ENCODE assay signal across 32 cellular contexts in the genomic region with DNA sequence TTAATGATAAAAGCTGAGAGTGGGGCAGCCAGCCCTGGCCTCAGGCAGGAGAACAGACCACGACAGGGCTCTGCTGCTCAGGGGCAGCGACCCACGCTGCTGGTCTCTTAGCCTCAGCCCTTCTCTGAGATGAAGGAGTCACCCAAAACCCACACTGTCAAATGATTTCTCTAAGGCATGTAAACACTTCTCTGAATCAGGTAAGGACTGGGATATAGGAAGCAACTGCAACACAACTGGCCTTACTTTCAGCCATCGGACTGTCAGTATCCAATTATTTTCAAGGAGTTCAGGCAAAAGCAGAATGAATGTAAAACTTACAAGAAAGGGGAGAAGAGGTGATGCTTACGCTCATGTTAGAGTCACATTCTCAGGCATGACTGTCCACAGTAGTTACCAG. TPM values are rescaled to one million over a fixed set of nuclear protein-coding genes. Genes with fewer than 3 reads are reported as not detected.
"Had no signal": no experiment of that assay in that cellular context is flagged by ENCODE, and none has a peak within 500 bp of the region (broad histone marks: within the 10 kb centered on the region; RNA-seq: fewer than 3 reads in every experiment).

No MANE protein-coding gene starts in this region.

- H3K4me2 ChIP-seq: neural progenitor cell, smooth muscle cell had no signal

- H3K36me3 ChIP-seq: ovary had no signal

- DNase-seq: naive thymus-derived CD4-positive, alpha-beta T cell; occipital lobe; ovary; posterior cingulate gyrus; psoas muscle; right cardiac atrium; spleen; stimulated activated CD4-positive, alpha-beta T cell treated with anti-CD3 and anti-CD28 coated beads, Interleukin-12 subunit alpha, Interleukin-12 subunit beta, amount 100 ng/mL, for 4 hours; stimulated activated CD4-positive, alpha-beta T cell treated with anti-CD3 and anti-CD28 coated beads, Interleukin-1b, Interleukin-23, amount 100 ng/mL, for 48 hours; stimulated activated CD4-positive, alpha-beta T cell treated with anti-CD3 and anti-CD28 coated beads, Interleukin-4, amount 100 ng/mL, for 1 hour; stimulated activated CD4-positive, alpha-beta T cell treated with anti-CD3 and anti-CD28 coated beads, Interleukin-4, amount 100 ng/mL, for 4 hours; stimulated activated naive B cell treated with anti-CD40 and anti-IgM and Interleukin-4, amounts not matched to agents 10 μg/mL and 1 μg/mL and 100 μg/mL, for 72 hours; stimulated activated naive CD4-positive, alpha-beta T cell treated with Interleukin-2 at 50 U/mL for 16 hours; stomach; thyroid gland; trophoblast cell had no signal

- H3K79me2 ChIP-seq: parathyroid adenoma had no signal

- FAIRE-seq: urothelium cell line had no signal

- H3K27ac ChIP-seq: neural progenitor cell, ovary, parathyroid adenoma, psoas muscle, skin epidermis, spleen, stomach, thoracic aorta, thyroid gland, tibial nerve, upper lobe of left lung, vagina had no signal

- H3K27me3 Mint-ChIP-seq: naive thymus-derived CD4-positive, alpha-beta T cell; progenitor cell of endocrine pancreas; stimulated activated naive B cell treated with anti-CD40 and anti-IgM and Interleukin-4, amounts not matched to agents 10 μg/mL and 1 μg/mL and 100 μg/mL, for 72 hours; stimulated activated naive CD8-positive, alpha-beta T cell treated with anti-CD3 and anti-CD28 coated beads, Interleukin-15, Interleukin-2, amounts not matched to agents 100 ng/mL and 50 ng/mL, for 24 hours had no signal

- H3K9me3 Mint-ChIP-seq: naive thymus-derived CD4-positive, alpha-beta T cell; nephron; neural progenitor cell; stimulated activated effector memory CD8-positive, alpha-beta T cell treated with anti-CD3 and anti-CD28 coated beads, Interleukin-12 subunit alpha, Interleukin-12 subunit beta, amount 100 ng/mL, for 72 hours; stimulated activated naive B cell treated with anti-CD40 and anti-IgM and Interleukin-4, amounts not matched to agents 10 μg/mL and 1 μg/mL and 100 μg/mL, for 72 hours; stimulated activated naive CD8-positive, alpha-beta T cell treated with anti-CD3 and anti-CD28 coated beads, Interleukin-15, Interleukin-2, amounts not matched to agents 100 ng/mL and 50 ng/mL, for 24 hours had no signal

- H2AFZ ChIP-seq: neural progenitor cell, parathyroid adenoma had no signal

- H3K4me3 ChIP-seq: neural progenitor cell, ovary, psoas muscle, skin epidermis, smooth muscle cell, spleen, stomach, thoracic aorta, thyroid gland, tibial nerve, upper lobe of left lung, vagina had no signal

- H3K9ac ChIP-seq: neural progenitor cell, parathyroid adenoma had no signal

- H3K27ac Mint-ChIP-seq: naive thymus-derived CD4-positive, alpha-beta T cell; nephron; neural progenitor cell; progenitor cell of endocrine pancreas; stimulated activated effector memory CD8-positive, alpha-beta T cell treated with anti-CD3 and anti-CD28 coated beads, Interleukin-12 subunit alpha, Interleukin-12 subunit beta, amount 100 ng/mL, for 72 hours; stimulated activated naive B cell treated with anti-CD40 and anti-IgM and Interleukin-4, amounts not matched to agents 10 μg/mL and 1 μg/mL and 100 μg/mL, for 72 hours; stimulated activated naive CD8-positive, alpha-beta T cell treated with anti-CD3 and anti-CD28 coated beads, Interleukin-15, Interleukin-2, amounts not matched to agents 100 ng/mL and 50 ng/mL, for 24 hours had no signal

- H3K27me3 ChIP-seq: neural progenitor cell, ovary, spleen, stomach, thyroid gland, tibial nerve, upper lobe of left lung, vagina had no signal

- H3K4me1 Mint-ChIP-seq: neural progenitor cell; stimulated activated effector memory CD8-positive, alpha-beta T cell treated with anti-CD3 and anti-CD28 coated beads, Interleukin-12 subunit alpha, Interleukin-12 subunit beta, amount 100 ng/mL, for 72 hours; stimulated activated naive B cell treated with anti-CD40 and anti-IgM and Interleukin-4, amounts not matched to agents 10 μg/mL and 1 μg/mL and 100 μg/mL, for 72 hours had no signal

- H3K9me3 ChIP-seq: ovary, psoas muscle, spleen, stomach, thoracic aorta, thyroid gland, tibial nerve, upper lobe of left lung, vagina had no signal

- H3K4me3 Mint-ChIP-seq: naive thymus-derived CD4-positive, alpha-beta T cell; nephron; neural progenitor cell; stimulated activated effector memory CD8-positive, alpha-beta T cell treated with anti-CD3 and anti-CD28 coated beads, Interleukin-12 subunit alpha, Interleukin-12 subunit beta, amount 100 ng/mL, for 72 hours; stimulated activated naive B cell treated with anti-CD40 and anti-IgM and Interleukin-4, amounts not matched to agents 10 μg/mL and 1 μg/mL and 100 μg/mL, for 72 hours; stimulated activated naive CD8-positive, alpha-beta T cell treated with anti-CD3 and anti-CD28 coated beads, Interleukin-15, Interleukin-2, amounts not matched to agents 100 ng/mL and 50 ng/mL, for 24 hours had no signal

- H3K4me1 ChIP-seq: neural progenitor cell, psoas muscle, stomach, tibial nerve, upper lobe of left lung, vagina had no signal

- ATAC-seq: naive thymus-derived CD4-positive, alpha-beta T cell; psoas muscle; right cardiac atrium; sciatic nerve; stimulated activated effector memory CD8-positive, alpha-beta T cell treated with anti-CD3 and anti-CD28 coated beads, Interleukin-12 subunit alpha, Interleukin-12 subunit beta, amount 100 ng/mL, for 72 hours; stimulated activated naive B cell treated with anti-CD40 and anti-IgM and Interleukin-4, amounts not matched to agents 10 μg/mL and 1 μg/mL and 100 μg/mL, for 72 hours had no signal

RNA-seq across cellular contexts. Expression of gene ERFE, which starts 21.8 kb away (rescaled TPM):
- total RNA-seq: smooth muscle cell, tibial nerve, vagina had no signal
- polyA plus RNA-seq: naive thymus-derived CD4-positive, alpha-beta T cell; neural cell had no signal

RNA-seq across cellular contexts. Expression of gene KLHL30, which starts 42.1 kb away (rescaled TPM):
- total RNA-seq: naive thymus-derived CD4-positive, alpha-beta T cell; temporal lobe had no signal
- polyA plus RNA-seq: naive thymus-derived CD4-positive, alpha-beta T cell; neural cell; smooth muscle cell had no signal
